9 cellular contexts compared by ENCODE assay signal in the genomic region with DNA sequence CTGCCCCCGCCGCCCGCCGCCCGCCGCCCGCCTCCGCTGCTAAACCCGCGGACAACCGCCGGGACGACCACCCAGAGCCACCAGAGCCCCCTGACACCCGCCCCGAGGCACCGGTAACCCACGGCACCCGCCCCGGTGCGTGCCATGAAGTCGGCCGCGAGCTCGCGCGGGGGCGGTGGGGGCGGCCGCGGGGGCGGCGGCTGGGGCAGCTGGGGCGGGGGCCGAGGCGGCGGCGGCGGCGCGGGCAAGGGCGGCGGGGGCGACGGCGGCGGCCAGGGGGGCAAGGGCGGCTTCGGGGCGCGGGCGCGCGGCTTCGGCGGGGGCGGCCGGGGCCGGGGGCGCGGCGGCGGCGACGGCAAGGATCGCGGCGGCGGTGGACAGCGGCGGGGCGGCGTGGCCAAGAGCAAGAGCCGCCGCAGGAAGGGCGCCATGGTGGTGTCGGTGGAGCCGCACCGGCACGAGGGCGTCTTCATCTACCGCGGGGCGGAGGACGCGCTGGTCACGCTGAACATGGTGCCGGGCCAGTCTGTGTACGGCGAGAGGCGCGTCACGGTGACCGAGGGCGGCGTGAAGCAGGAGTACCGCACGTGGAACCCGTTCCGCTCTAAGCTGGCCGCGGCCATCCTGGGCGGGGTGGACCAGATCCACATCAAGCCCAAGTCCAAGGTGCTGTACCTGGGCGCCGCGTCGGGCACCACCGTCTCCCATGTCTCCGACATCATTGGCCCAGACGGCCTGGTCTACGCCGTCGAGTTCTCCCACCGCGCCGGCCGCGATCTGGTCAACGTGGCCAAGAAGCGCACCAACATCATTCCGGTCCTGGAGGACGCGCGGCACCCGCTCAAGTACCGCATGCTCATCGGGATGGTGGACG. TPM values are rescaled to one million over a fixed set of nuclear protein-coding genes. Genes with fewer than 3 reads are reported as not detected.
DNase-seq lines count a peak whose midpoint lies in the region; ATAC-seq and TF ChIP-seq lines count a peak whose summit lies in the region.
"Had no signal": no experiment of that assay in that cellular context is flagged by ENCODE, and none has a peak within 500 bp of the region (broad histone marks: within the 10 kb centered on the region; RNA-seq: fewer than 3 reads in every experiment).

No MANE protein-coding gene starts in this region.

- DNase-seq in CD4-positive, alpha-beta memory T cell, result no peak
- peak; percentile 52 for DNase-seq in NCI-H748 (lab: John Stamatoyannopoulos, UW; ENCODE audit: unreplicated experiment)
- peak; percentile 72 for DNase-seq in osteoblast (ENCODE audit: insufficient read length, low spot score, missing footprints)
- DNase-seq in NAMALWA (ENCODE audit: low spot score), result no peak
- no peak for DNase-seq in activated effector memory CD4-positive, alpha-beta T cell treated with anti-CD3 and anti-CD28 coated beads, Interleukin-2, amount 50 U/mL, for 16 hours

- H4K20me1 ChIP-seq in osteoblast (ENCODE audit: insufficient read depth, low read length), result peaks cover 2% of the 10 kb centered on the region

- H3K27ac Mint-ChIP-seq in CD4-positive, alpha-beta memory T cell, result no peak overlapping the region

- H3K27me3 Mint-ChIP-seq in CD4-positive, alpha-beta memory T cell, result peaks cover 29 to 47% of the 10 kb centered on the region in 2 donors

- no peaks in the 10 kb centered on the region for H3K36me3 ChIP-seq in CD4-positive, alpha-beta memory T cell (ENCODE audit: insufficient read depth, low read length)
- no peaks in the 10 kb centered on the region for H3K36me3 ChIP-seq in endocrine pancreas (ENCODE audit: control insufficient read depth, insufficient read depth, low read length)
- H3K36me3 ChIP-seq in osteoblast (ENCODE audit: insufficient read depth, low read length), result no peaks in the 10 kb centered on the region

- H3K4me2 ChIP-seq in osteoblast (ENCODE audit: insufficient read depth, low read length), result peak overlapping the region; percentile 48

- no peak for ATAC-seq in GM19035 (IDR thresholded peaks at IDR 0.05; ENCODE audit: unreplicated experiment)
- ATAC-seq in GM18511 (IDR thresholded peaks at IDR 0.05; ENCODE audit: unreplicated experiment), result no peak

- CTCF ChIA-PET in CD4-positive, alpha-beta memory T cell (lab: Charles Lee; ENCODE audit: partially characterized antibody), result no interaction called here

- H3K9me3 Mint-ChIP-seq in CD4-positive, alpha-beta memory T cell, result peaks cover 0 to 7% (median 4%) of the 10 kb centered on the region in 8 donors

- peaks cover 7% of the 10 kb centered on the region for H3K4me1 ChIP-seq in CD4-positive, alpha-beta memory T cell (ENCODE audit: insufficient read depth, low read length)
- H3K4me1 ChIP-seq in endocrine pancreas (ENCODE audit: control insufficient read depth, insufficient read depth, low read length), result no peaks in the 10 kb centered on the region
- no peaks in the 10 kb centered on the region for H3K4me1 ChIP-seq in osteoblast (ENCODE audit: insufficient read depth, low read length)

- intact Hi-C loops in CD4-positive, alpha-beta memory T cell (cut with micrococcal nuclease), result no loop called here

- H2AFZ ChIP-seq in osteoblast (ENCODE audit: low read length), result no peak overlapping the region

- peaks cover 0 to 4% of the 10 kb centered on the region in 2 donors for H3K36me3 Mint-ChIP-seq in CD4-positive, alpha-beta memory T cell

- H3K4me3 ChIP-seq in CD4-positive, alpha-beta memory T cell (ENCODE audit: low read length in 2 of 2), result no peak overlapping the region
- no peak overlapping the region for H3K4me3 ChIP-seq in endocrine pancreas (ENCODE audit: control insufficient read depth, insufficient read depth, low read length)
- H3K4me3 ChIP-seq in osteoblast (ENCODE audit: insufficient read depth, low read length), result peak overlapping the region; percentile 54

- peaks cover 0 to 22% (median 10%) of the 10 kb centered on the region in 4 donors for H3K4me1 Mint-ChIP-seq in CD4-positive, alpha-beta memory T cell

- peak overlapping the region in 7 of 8 donors; percentile 10 to 79 (median 57) for H3K4me3 Mint-ChIP-seq in CD4-positive, alpha-beta memory T cell

- no peak overlapping the region for H3K27ac ChIP-seq in CD4-positive, alpha-beta memory T cell (ENCODE audit: low read depth, low read length)
- H3K27ac ChIP-seq in osteoblast (ENCODE audit: low read depth, low read length), result no peak overlapping the region
- H3K27ac ChIP-seq: epithelial cell of prostate had no signal

- no peak for TF ChIP-seq CTCF in osteoblast (IDR thresholded peaks at IDR 0.05; ENCODE audit: extremely low read depth, low read depth, low read length)

- H3K79me2 ChIP-seq in osteoblast (ENCODE audit: insufficient read depth, low read length), result no peaks in the 10 kb centered on the region

- no peaks in the 10 kb centered on the region for H3K9me3 ChIP-seq in CD4-positive, alpha-beta memory T cell (ENCODE audit: control insufficient read depth in 1 of 2, low read length in 2 of 2)
- H3K9me3 ChIP-seq in endocrine pancreas (ENCODE audit: control insufficient read depth, low read length) (no peaks in the 10 kb centered on the region), osteoblast (ENCODE audit: low read depth, low read length) (no peaks in the 10 kb centered on the region)

- POLR2A ChIA-PET in CD4-positive, alpha-beta memory T cell (lab: Charles Lee; ENCODE audit: partially characterized antibody), result no interaction called here

- peaks cover 12% of the 10 kb centered on the region for H3K27me3 ChIP-seq in CD4-positive, alpha-beta memory T cell (ENCODE audit: insufficient read depth, low read length)
- H3K27me3 ChIP-seq in endocrine pancreas (ENCODE audit: control insufficient read depth, insufficient read depth, low read length) (no peaks in the 10 kb centered on the region), osteoblast (ENCODE audit: insufficient read depth, low read length) (peaks cover 46% of the 10 kb centered on the region)

- H3K9ac ChIP-seq in endocrine pancreas (ENCODE audit: control insufficient read depth, insufficient read depth, low read length), result peak overlapping the region; percentile 32

RNA-seq across cellular contexts. Expression of gene FBLL1, which starts 0.5 kb away (rescaled TPM):
- total RNA-seq in CD4-positive, alpha-beta memory T cell, result under 1 TPM in 1 of 2 experiments, not detected in 1; 0.20 TPM
- polyA plus RNA-seq in CD4-positive, alpha-beta memory T cell, result not detected
- total RNA-seq in osteoblast, result 0.36 and 1.2 TPM in 2 replicates

RNA-seq across cellular contexts. Expression of gene RARS1, which starts 43.3 kb away (rescaled TPM):
- 10 to 100 TPM; 82.5 to 82.8 TPM for total RNA-seq in CD4-positive, alpha-beta memory T cell
- 10 to 100 TPM; 19.1 to 32.6 TPM for polyA plus RNA-seq in CD4-positive, alpha-beta memory T cell
- total RNA-seq in osteoblast, result 174 and 243 TPM in 2 replicates

RNA-seq across cellular contexts. Expression of gene PANK3, which starts 49.6 kb away (rescaled TPM):
- 10 to 100 TPM; 57.3 to 59.8 TPM for total RNA-seq in CD4-positive, alpha-beta memory T cell
- polyA plus RNA-seq in CD4-positive, alpha-beta memory T cell, result 1 to 10 TPM; 1.4 to 8.7 TPM
- total RNA-seq in osteoblast, result 57.5 and 60.4 TPM in 2 replicates

Comparison
In these comparisons a context has a peak if more than half of its experiments do, and no peak if none do; other contexts are left out.
1. DNase-seq: peak in NCI-H748 (single experiment) and osteoblast (single experiment); none in CD4-positive, alpha-beta memory T cell (0 of 5), NAMALWA (single experiment) and activated effector memory CD4-positive, alpha-beta T cell treated with anti-CD3 and anti-CD28 coated beads, Interleukin-2, amount 50 U/mL, for 16 hours (single experiment).